Comparison of ENCODE assay signal across 1 cellular context in genomic region chr6:43635387-43636311, GRCh38.
TF ChIP-seq lines count a peak whose summit lies in the region.

TSS of gene MAD2L1BP (plus strand) at chr6:43635840. CDS start at chr6:43635876, 36 bp downstream.

TF ChIP-seq in K562, 482 proteins besides CTCF, POLR2A, EP300 and RAD21 (continued from another document and continues in another):
- TF ChIP-seq ZNF512 (tag; IDR thresholded peaks at IDR 0.05) (no peak), FOXA1 (IDR thresholded peaks at IDR 0.05; ENCODE audit: borderline replicate concordance) (no peak), ZNF76 (CRISPR knock-in tag; IDR thresholded peaks at IDR 0.05; ENCODE audit: borderline replicate concordance) (peak; percentile 89; the same call in 1 of the 2 replicates), MAX (CRISPR knock-in tag; IDR thresholded peaks at IDR 0.05) (peak; percentile 56; the same call in 1 of the 2 replicates), COPS2 (conservative IDR thresholded peaks at IDR 0.05) (no peak), ERF (CRISPR knock-in tag; IDR thresholded peaks at IDR 0.05) (no peak), CREM (IDR thresholded peaks at IDR 0.05; ENCODE audit: low read depth) (peak; percentile 87), DPF2 (IDR thresholded peaks at IDR 0.05) (peak; percentile 84), ZNF318 (IDR thresholded peaks at IDR 0.05; ENCODE audit: borderline replicate concordance in 1 of 2, low read depth in 1 of 2) (peak in 1 of 2 experiments; percentile 14; a peak in 1 of 4 replicates), MIER1 (IDR thresholded peaks at IDR 0.05; ENCODE audit: low read depth) (peak; percentile 97), ZNF717 (CRISPR knock-in tag; IDR thresholded peaks at IDR 0.05) (no peak), IRF2 (CRISPR knock-in tag; IDR thresholded peaks at IDR 0.05) (no peak), MCM7 (IDR thresholded peaks at IDR 0.05) (peak in 1 of 2 experiments; percentile 51; a peak in 1 of 4 replicates), E2F4 (CRISPR knock-in tag; IDR thresholded peaks at IDR 0.05; ENCODE audit: low read depth) (no peak), E2F5 (CRISPR knock-in tag; IDR thresholded peaks at IDR 0.05) (no peak), ZBTB40 (IDR thresholded peaks at IDR 0.05) (peak; percentile 79), ZBTB40 (CRISPR knock-in tag; IDR thresholded peaks at IDR 0.05) (0 out of 2 replicates have a peak, but pooled peaks have one; percentile 34), RERE (CRISPR knock-in tag; IDR thresholded peaks at IDR 0.05; ENCODE audit: borderline replicate concordance) (no peak)
